12 cellular contexts compared by ENCODE assay signal in the genomic region with DNA sequence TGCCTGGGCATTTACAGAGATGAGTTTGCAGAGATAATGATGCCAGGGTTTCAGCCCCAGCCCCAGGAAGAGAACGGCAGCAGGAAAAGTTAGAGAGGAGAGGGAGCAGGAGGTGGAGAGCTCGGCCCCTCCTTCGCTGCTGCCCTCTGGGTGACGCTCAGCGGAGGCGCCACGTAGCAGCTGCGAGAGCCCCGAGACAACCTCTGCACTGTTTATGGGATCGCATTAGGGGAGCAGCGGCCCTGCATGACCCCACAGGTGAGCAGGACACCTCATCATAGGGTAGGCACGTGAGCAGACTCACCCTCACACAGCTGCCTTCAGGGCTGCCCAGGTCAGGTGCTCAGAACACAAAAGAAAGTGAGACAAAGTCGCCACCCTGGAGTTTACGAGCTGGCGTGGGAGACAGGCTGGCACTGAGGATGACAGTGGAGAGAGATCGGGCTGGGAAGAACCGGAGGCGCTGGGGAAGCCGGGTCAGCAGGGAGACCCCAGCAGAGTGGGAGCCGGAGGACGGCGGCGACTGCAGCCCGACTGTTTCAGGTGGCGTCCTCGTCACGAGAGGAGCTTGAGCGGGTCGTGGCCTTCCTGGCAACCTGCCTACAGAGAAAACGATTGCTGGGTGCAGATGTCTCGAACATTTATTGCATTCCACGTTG.
DNase-seq lines count a peak whose midpoint lies in the region; ATAC-seq, FAIRE-seq and TF ChIP-seq lines count a peak whose summit lies in the region.
"Had no signal": no experiment of that assay in that cellular context is flagged by ENCODE, and none has a peak within 500 bp of the region (broad histone marks: within the 10 kb centered on the region; RNA-seq: fewer than 3 reads in every experiment).

No MANE protein-coding gene starts in this region.

- H3K4me1 ChIP-seq in SJCRH30, result peaks cover 29% of the 10 kb centered on the region
- H3K4me1 ChIP-seq in thyroid gland, result peaks cover 0 to 5% of the 10 kb centered on the region in 2 donors

- TF ChIP-seq POLR2A in lower leg skin (IDR thresholded peaks at IDR 0.05), result no peak
- TF ChIP-seq POLR2A in thyroid gland (IDR thresholded peaks at IDR 0.05), result no peak

- intact Hi-C loops in lower leg skin (cut with DNase I; ENCODE audit: low total_unique reads) (no loop called here), thyroid gland (cut with DNase I) (no loop called here)

- 16 to 23% methylated on average over 32 of the region's 32 CpGs for WGBS in lower leg skin, 2 donors
- WGBS in thyroid gland, 2 donors, result 21 to 29% methylated on average over 26 to 31 of the region's 32 CpGs

- H3K4me3 ChIP-seq in SJCRH30, result peak overlapping the region; percentile 50
- peak overlapping the region; percentile 6 for H3K4me3 ChIP-seq in lower leg skin (ENCODE audit: low read depth, poor library complexity, severe bottlenecking)
- peak overlapping the region in 2 of 3 donors; percentile 15 to 17 for H3K4me3 ChIP-seq in thyroid gland (replicated peaks in 1 of 3)
- H3K4me3 ChIP-seq: BLaER1 had no signal

- no peaks in the 10 kb centered on the region for H3K27me3 ChIP-seq in SJCRH30
- no peaks in the 10 kb centered on the region for H3K27me3 ChIP-seq in thyroid gland
- H3K27me3 ChIP-seq: BLaER1 had no signal

- H3K27ac ChIP-seq in SJCRH30, result peak overlapping the region; percentile 42
- H3K27ac ChIP-seq in thyroid gland, result no peak overlapping the region
- H3K27ac ChIP-seq: BLaER1 had no signal

- peak; percentile 24 to 54 for DNase-seq in NCI-H2081 (lab: John Stamatoyannopoulos, UW)
- no peak for DNase-seq in NCI-H2081 treated with DMSO at 0.1 percent for 48 hours (lab: John Stamatoyannopoulos, UW)
- DNase-seq in SJCRH30, result peak; percentile 64 to 72
- no peak for DNase-seq in lower leg skin (ENCODE audit: low spot score in 2 of 2)
- DNase-seq in thyroid gland, result peak; percentile 25 to 27
- no peak for DNase-seq in D341Med (ENCODE audit: low spot score)
- DNase-seq in HTR-8/SVneo (ENCODE audit: insufficient read length, low spot score), result no peak
- DNase-seq: MM.1S, T-helper 9 cell had no signal

- FAIRE-seq in HTR-8/SVneo (lab: Jason Lieb, UNC), result no peak
- FAIRE-seq: GM18507 had no signal

- ATAC-seq in GM21381 (IDR thresholded peaks at IDR 0.05; ENCODE audit: unreplicated experiment), result no peak

- H3K9me3 ChIP-seq in SJCRH30 (replicated peaks) (no peaks in the 10 kb centered on the region), thyroid gland (no peaks in the 10 kb centered on the region)
- H3K9me3 ChIP-seq: BLaER1 had no signal

- H3K36me3 ChIP-seq in SJCRH30 (no peaks in the 10 kb centered on the region), thyroid gland (no peaks in the 10 kb centered on the region)
- H3K36me3 ChIP-seq: BLaER1 had no signal

- no peak for TF ChIP-seq CTCF in lower leg skin (IDR thresholded peaks at IDR 0.05)
- no peak for TF ChIP-seq CTCF in thyroid gland (IDR thresholded peaks at IDR 0.05)

Comparison
In these comparisons a context has a peak if more than half of its experiments do, and no peak if none do; other contexts are left out.
1. DNase-seq: peak in NCI-H2081 (2 of 2), SJCRH30 (2 of 2) and thyroid gland (2 of 2); none in NCI-H2081 treated with DMSO at 0.1 percent for 48 hours (single experiment), lower leg skin (0 of 2), D341Med (single experiment) and HTR-8/SVneo (single experiment).
2. Peak in every context shown above with its lines, with median percentiles within 50 percentile points of each other: H3K4me3 ChIP-seq.